7 cellular contexts compared by ENCODE assay signal in the genomic region with DNA sequence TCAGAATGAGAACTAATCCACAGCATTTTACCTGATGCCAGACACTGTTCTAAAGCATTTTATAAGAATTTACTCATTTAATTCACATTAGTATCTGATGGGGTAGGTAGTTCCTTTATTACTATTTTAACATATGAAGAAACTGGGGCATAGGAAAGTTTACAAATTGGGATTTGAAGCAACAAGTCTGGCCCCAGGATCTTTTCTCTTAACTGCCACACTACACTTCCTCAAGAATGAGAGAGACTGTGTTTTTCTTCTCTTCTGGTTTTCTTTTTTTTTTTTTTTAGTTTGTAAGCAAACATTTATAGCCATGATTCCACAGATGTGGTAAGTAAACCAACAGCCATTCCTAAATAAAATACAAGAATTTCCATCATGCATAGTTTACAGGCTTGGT. TPM values are rescaled to one million over a fixed set of nuclear protein-coding genes. Genes with fewer than 3 reads are reported as not detected.
"Had no signal": no experiment of that assay in that cellular context is flagged by ENCODE, and none has a peak within 500 bp of the region (broad histone marks: within the 10 kb centered on the region; RNA-seq: fewer than 3 reads in every experiment).

No MANE protein-coding gene starts in this region.

RNA-seq across cellular contexts. Expression of gene RNU1-3, which starts 16.1 kb away (rescaled TPM):
- total RNA-seq: fibroblast of villous mesenchyme had no signal
- polyA plus RNA-seq: esophagus, fibroblast of lung, foreskin keratinocyte, heart left ventricle, heart right ventricle, hepatocyte had no signal

RNA-seq across cellular contexts. Expression of gene RNU1-4, which starts 57.5 kb away (rescaled TPM):
- total RNA-seq: fibroblast of villous mesenchyme had no signal
- polyA plus RNA-seq: esophagus, fibroblast of lung, foreskin keratinocyte, heart left ventricle, heart right ventricle, hepatocyte had no signal
